Comparison of ENCODE assay signal across 9 cellular contexts in the genomic region with DNA sequence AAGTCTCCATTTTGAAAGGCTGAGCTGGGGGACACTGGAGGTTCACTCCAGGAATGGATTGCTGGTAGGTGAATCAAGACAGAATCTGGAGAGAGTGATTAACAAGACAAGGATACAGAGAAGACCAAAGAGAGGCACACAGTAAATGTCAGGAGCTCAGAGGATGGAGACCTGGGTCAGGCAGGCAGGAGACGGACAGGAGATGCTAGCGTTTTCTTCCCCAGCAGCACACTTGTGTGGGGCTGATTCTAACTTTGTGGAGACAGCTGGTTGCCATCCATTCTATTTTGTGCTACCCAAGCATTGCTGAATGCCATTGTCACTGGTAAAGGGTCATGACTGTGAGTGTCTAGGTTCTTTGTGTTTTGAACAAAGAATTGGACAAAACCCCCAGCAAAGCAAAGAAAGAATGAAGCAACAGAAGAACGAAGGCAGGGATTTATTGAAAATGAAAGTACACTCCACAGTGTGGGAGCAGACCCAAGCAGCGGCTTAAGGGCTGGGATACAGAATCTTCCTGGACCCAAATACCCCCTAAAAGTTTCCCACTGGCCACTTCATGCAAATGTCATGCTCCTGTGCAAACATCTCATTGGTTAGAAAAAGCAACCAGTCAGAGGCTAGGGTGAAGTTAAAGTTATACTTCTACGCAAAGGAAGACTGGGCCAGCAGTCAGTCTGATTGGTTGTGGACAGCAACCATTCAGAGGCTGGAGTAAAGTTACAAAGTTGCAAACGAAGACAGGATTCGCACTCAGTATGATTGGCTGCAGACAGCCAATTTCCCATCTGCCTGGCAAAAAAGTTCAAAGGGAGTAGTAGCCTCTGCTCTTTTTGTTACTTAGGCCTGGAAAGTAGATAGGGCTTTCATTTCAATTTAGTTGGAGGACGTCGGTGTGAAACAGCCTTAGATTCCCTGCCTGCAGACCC. TPM values are rescaled to one million over a fixed set of nuclear protein-coding genes. Genes with fewer than 3 reads are reported as not detected.
DNase-seq lines count a peak whose midpoint lies in the region; ATAC-seq and TF ChIP-seq lines count a peak whose summit lies in the region.
"Had no signal": no experiment of that assay in that cellular context is flagged by ENCODE, and none has a peak within 500 bp of the region (broad histone marks: within the 10 kb centered on the region; RNA-seq: fewer than 3 reads in every experiment).

No MANE protein-coding gene starts in this region.

- H3K9me3 ChIP-seq in ectodermal cell (ENCODE audit: control insufficient read depth, low read length) (no peaks in the 10 kb centered on the region), mucosa of descending colon (no peaks in the 10 kb centered on the region)

- H3K36me3 ChIP-seq in ectodermal cell (ENCODE audit: control insufficient read depth, insufficient read depth, low read length) (no peaks in the 10 kb centered on the region), mucosa of descending colon (ENCODE audit: low read depth) (no peaks in the 10 kb centered on the region)

- no peaks in the 10 kb centered on the region for H3K27me3 ChIP-seq in ectodermal cell (ENCODE audit: control insufficient read depth, insufficient read depth, low read length, poor library complexity, severe bottlenecking)

- H3K27ac ChIP-seq in 22Rv1 (peak overlapping the region; percentile 82), ectodermal cell (ENCODE audit: insufficient read depth, low read depth, low read length, poor library complexity, severe bottlenecking) (peak overlapping the region; percentile 73)

- TF ChIP-seq CTCF in 22Rv1 (IDR thresholded peaks at IDR 0.05) (no peak), mucosa of descending colon (IDR thresholded peaks at IDR 0.05) (no peak)

- DNase-seq in Jurkat, Clone E6-1 (ENCODE audit: low read depth, low spot score), result peak; percentile 67
- DNase-seq in mucosa of descending colon (peak in 1 of 3 donors; percentile 31), NCI-H128 (lab: John Stamatoyannopoulos, UW; ENCODE audit: unreplicated experiment) (no peak), AML-193 (lab: John Stamatoyannopoulos, UW) (no peak), NCI-H146 treated with DMSO at 0.1 percent for 48 hours (lab: John Stamatoyannopoulos, UW; ENCODE audit: unreplicated experiment) (no peak)
- DNase-seq: NCI-H146 had no signal

- H3K4me3 ChIP-seq in Jurkat, Clone E6-1 (ENCODE audit: low read length), result peak overlapping the region; percentile 50
- H3K4me3 ChIP-seq in ectodermal cell (ENCODE audit: insufficient read depth, low read depth, low read length) (no peak overlapping the region), mucosa of descending colon (no peak overlapping the region)

- H3K4me1 ChIP-seq in ectodermal cell (ENCODE audit: control insufficient read depth, insufficient read depth, low read length) (peaks cover 59% of the 10 kb centered on the region), mucosa of descending colon (ENCODE audit: low read depth) (peaks cover 12% of the 10 kb centered on the region)

- WGBS in ectodermal cell, 2 experiments, result 77 to 78% methylated on average over 9 of the region's 9 CpGs

- peak; percentile 60 for ATAC-seq in mucosa of descending colon
- ATAC-seq in HG02623 (IDR thresholded peaks at IDR 0.05; ENCODE audit: unreplicated experiment), result no peak

- intact Hi-C loops in mucosa of descending colon (cut with DNase I, micrococcal nuclease), result no loop called here

RNA-seq across cellular contexts. Expression of a gene that starts 17.5 kb away (rescaled TPM):
- 42.2 TPM for polyA plus RNA-seq in Jurkat, Clone E6-1 (2012; ENCODE audit: insufficient read depth, insufficient read length)
- 159 TPM for polyA plus RNA-seq in ectodermal cell (2013, experiment 1 of 4)
- 154 TPM for polyA plus RNA-seq in ectodermal cell (2013, experiment 2 of 4)
- 120 TPM for polyA plus RNA-seq in ectodermal cell (2013, experiment 3 of 4)
- polyA plus RNA-seq in ectodermal cell (2013, experiment 4 of 4), result 127 TPM
- 10 to 100 TPM in 1 of 3 donors, 1 to 10 TPM in 2; 8.3 to 12.9 (median 9.4) TPM for total RNA-seq in mucosa of descending colon

RNA-seq across cellular contexts. Expression of a gene that starts 34.2 kb away (rescaled TPM):
- 26.2 TPM for polyA plus RNA-seq in Jurkat, Clone E6-1 (2012; ENCODE audit: insufficient read depth, insufficient read length)
- 30.3 TPM for polyA plus RNA-seq in ectodermal cell (2013, experiment 1 of 4)
- 30.6 TPM for polyA plus RNA-seq in ectodermal cell (2013, experiment 2 of 4)
- polyA plus RNA-seq in ectodermal cell (2013, experiment 3 of 4), result 26.2 TPM
- polyA plus RNA-seq in ectodermal cell (2013, experiment 4 of 4), result 31.1 TPM
- total RNA-seq in mucosa of descending colon, result 100 to 1,000 TPM in 1 of 3 donors, 10 to 100 TPM in 2; 69.1 to 144 (median 99.1) TPM

RNA-seq across cellular contexts. Expression of a gene that starts 34.4 kb away (rescaled TPM):
- 211 TPM for polyA plus RNA-seq in Jurkat, Clone E6-1 (2012; ENCODE audit: insufficient read depth, insufficient read length)
- polyA plus RNA-seq in ectodermal cell (2013, experiment 1 of 4), result 49.1 TPM
- polyA plus RNA-seq in ectodermal cell (2013, experiment 2 of 4), result 42.2 TPM
- polyA plus RNA-seq in ectodermal cell (2013, experiment 3 of 4), result 46.6 TPM
- 52.4 TPM for polyA plus RNA-seq in ectodermal cell (2013, experiment 4 of 4)
- 10 to 100 TPM; 58.7 to 82.8 (median 75.2) TPM for total RNA-seq in mucosa of descending colon

RNA-seq across cellular contexts. Expression of a gene that starts 40.0 kb away (rescaled TPM):
- polyA plus RNA-seq in Jurkat, Clone E6-1 (2012; ENCODE audit: insufficient read depth, insufficient read length), result 21.5 TPM
- polyA plus RNA-seq in ectodermal cell (2013, experiment 1 of 4), result 36.0 TPM
- 36.3 TPM for polyA plus RNA-seq in ectodermal cell (2013, experiment 2 of 4)
- 25.3 TPM for polyA plus RNA-seq in ectodermal cell (2013, experiment 3 of 4)
- polyA plus RNA-seq in ectodermal cell (2013, experiment 4 of 4), result 30.0 TPM
- total RNA-seq in mucosa of descending colon, result 10 to 100 TPM; 15.1 to 16.2 (median 15.3) TPM
